8 cellular contexts compared by ENCODE assay signal in genomic region chr7:32427769-32428291, GRCh38.
DNase-seq lines count a peak whose midpoint lies in the region; ATAC-seq and TF ChIP-seq lines count a peak whose summit lies in the region.

No MANE protein-coding gene starts in this region.

- TF ChIP-seq EP300 in transverse colon (IDR thresholded peaks at IDR 0.05; ENCODE audit: low read depth): no peak

- TF ChIP-seq CTCF in HFFc6 (IDR thresholded peaks at IDR 0.05) (no peak), osteoblast (IDR thresholded peaks at IDR 0.05; ENCODE audit: extremely low read depth, low read depth, low read length) (peak; percentile 47), transverse colon (IDR thresholded peaks at IDR 0.05) (peak in 1 of 5 experiments; percentile 17)

- H4K20me1 ChIP-seq in osteoblast (ENCODE audit: insufficient read depth, low read length): no peaks in the 10 kb centered on the region

- H3K36me3 Mint-ChIP-seq in HFFc6 (ENCODE audit: low read depth): no peaks in the 10 kb centered on the region

- H3K79me2 ChIP-seq in osteoblast (ENCODE audit: insufficient read depth, low read length): no peaks in the 10 kb centered on the region

- no peak overlapping the region for H3K4me3 Mint-ChIP-seq in HFFc6

- intact Hi-C loops in transverse colon (cut with DNase I; ENCODE audit: low total_unique reads): no loop called here

- no peak for ATAC-seq in GM21528 (IDR thresholded peaks at IDR 0.05; ENCODE audit: low FRiP score, unreplicated experiment)

- H3K4me3 ChIP-seq in osteoblast (ENCODE audit: insufficient read depth, low read length): no peak overlapping the region
- no peak overlapping the region for H3K4me3 ChIP-seq in transverse colon

- H3K9me3 ChIP-seq in osteoblast (ENCODE audit: low read depth, low read length) (no peaks in the 10 kb centered on the region), transverse colon (no peaks in the 10 kb centered on the region)

- H3K27ac Mint-ChIP-seq in HFFc6: no peak overlapping the region

- no peak overlapping the region for H2AFZ ChIP-seq in osteoblast (ENCODE audit: low read length)

- no peak overlapping the region for H3K4me2 ChIP-seq in osteoblast (ENCODE audit: insufficient read depth, low read length)

- H3K27ac ChIP-seq in osteoblast (ENCODE audit: low read depth, low read length) (no peak overlapping the region), transverse colon (no peak overlapping the region)

- TF ChIP-seq POLR2A in transverse colon (IDR thresholded peaks at IDR 0.05): no peak

- H3K36me3 ChIP-seq in osteoblast (ENCODE audit: insufficient read depth, low read length) (no peaks in the 10 kb centered on the region), transverse colon (no peaks in the 10 kb centered on the region)

- H3K4me1 ChIP-seq in osteoblast (ENCODE audit: insufficient read depth, low read length) (no peaks in the 10 kb centered on the region), transverse colon (no peaks in the 10 kb centered on the region)

- H3K27me3 ChIP-seq in osteoblast (ENCODE audit: insufficient read depth, low read length) (peaks cover 17% of the 10 kb centered on the region), transverse colon (peaks cover 34% of the 10 kb centered on the region)

- H3K9me3 Mint-ChIP-seq in HFFc6: peaks cover 5% of the 10 kb centered on the region

- WGBS in transverse colon (ENCODE audit: low coverage in 1 of 2), 2 donors: 28% methylated on average over 48 of the region's 48 CpGs; no CpG with 5 or more reads in 1 of the 2 donors

- DNase-seq in DMS 273 treated with DMSO at 0.1 percent for 48 hours (lab: John Stamatoyannopoulos, UW) (peak; percentile 26), HFFc6 (peak; percentile 4), NCI-H69 (lab: John Stamatoyannopoulos, UW) (peak; percentile 81), foreskin melanocyte (peak; percentile 54), osteoblast (ENCODE audit: insufficient read length, low spot score, missing footprints) (peak; percentile 92), transverse colon (peak; percentile 19)
- peak; percentile 12 to 19 for DNase-seq in activated T-helper 1 cell treated with anti-CD3 and anti-CD28 coated beads, Interleukin-2, amount 50 U/mL, for 16 hours (ENCODE audit: low read depth in 1 of 2, low spot score in 1 of 2)

- H3K27me3 Mint-ChIP-seq in HFFc6 (ENCODE audit: insufficient read depth): peaks cover 2% of the 10 kb centered on the region

- H3K4me1 Mint-ChIP-seq in HFFc6 (ENCODE audit: low read depth): no peaks in the 10 kb centered on the region

- in situ Hi-C loops in transverse colon (cut with MboI; ENCODE audit: low pct_ligation_motif_present in 1 of 4, low pct_unique_long_range_greater_than_20kb in 1 of 4, low sequenced_read_pairs in 3 of 4): no loop called here

Comparison
In these comparisons a context has a peak if more than half of its experiments do, and no peak if none do; other contexts are left out.
1. DNase-seq: peak in every context shown above with its lines; median percentile 92 in osteoblast; 81 in NCI-H69; 54 in foreskin melanocyte; 26 in DMS 273 treated with DMSO at 0.1 percent for 48 hours; 19 in transverse colon; 16 in activated T-helper 1 cell treated with anti-CD3 and anti-CD28 coated beads, Interleukin-2, amount 50 U/mL, for 16 hours; 4 in HFFc6.